Comparison of ENCODE assay signal across 9 cellular contexts in the genomic region with DNA sequence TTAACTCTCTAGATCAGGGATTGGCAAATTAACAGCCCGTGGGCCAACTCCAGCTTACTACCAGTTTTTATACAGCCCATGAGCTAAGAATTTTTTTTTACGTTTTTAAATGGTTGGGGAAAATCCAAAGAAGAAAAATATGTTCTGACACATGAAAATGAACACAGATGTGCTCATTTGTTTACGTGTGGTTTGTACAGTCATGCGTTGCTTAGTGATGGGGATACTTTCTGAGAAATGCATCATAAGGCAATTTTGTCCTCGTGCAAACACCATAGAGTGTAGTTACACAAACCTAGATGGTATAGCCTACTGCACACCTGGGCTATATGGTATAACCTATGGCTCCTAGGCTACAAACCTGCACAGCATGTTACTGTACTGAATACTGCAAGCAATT. TPM values are rescaled to one million over a fixed set of nuclear protein-coding genes. Genes with fewer than 3 reads are reported as not detected.
DNase-seq lines count a peak whose midpoint lies in the region; FAIRE-seq and TF ChIP-seq lines count a peak whose summit lies in the region.
"Had no signal": no experiment of that assay in that cellular context is flagged by ENCODE, and none has a peak within 500 bp of the region (broad histone marks: within the 10 kb centered on the region; RNA-seq: fewer than 3 reads in every experiment).

No MANE protein-coding gene starts in this region.

- no peaks in the 10 kb centered on the region for H3K9me3 ChIP-seq in HEK293 (ENCODE audit: control insufficient read depth, insufficient read depth, low read depth, low read length)
- H3K9me3 ChIP-seq: upper lobe of left lung had no signal

- no peak for TF ChIP-seq POLR2A in GM12892 (IDR thresholded peaks at IDR 0.05; ENCODE audit: low read depth, low read length)

- H3K4me3 ChIP-seq in HEK293 (ENCODE audit: low read depth, low read length), result no peak overlapping the region
- H3K4me3 ChIP-seq: upper lobe of left lung had no signal

- CTCF ChIA-PET in HEK293 (lab: Yijun Ruan, JAX), result interaction anchor here (0.6 to 1.6 kb wide), 3 partner anchors 10 to 162 kb away, joined by 3 to 7 read pairs (median 3); no protein-coding TSS in a partner anchor

- no peak for DNase-seq in GM12892 (ENCODE audit: insufficient read length)
- DNase-seq in RKO (ENCODE audit: low spot score), result peak; percentile 66
- DNase-seq in kidney glomerular epithelial cell (lab: John Stamatoyannopoulos, UW), result peak; percentile 55
- no peak for DNase-seq in NCI-H345 treated with DMSO at 0.1 percent for 48 hours (lab: John Stamatoyannopoulos, UW; ENCODE audit: unreplicated experiment)
- DNase-seq in LoVo (ENCODE audit: low spot score), result no peak
- no peak for DNase-seq in D341Med (ENCODE audit: low spot score)
- DNase-seq in SIG-M5 treated with dmso at 0.1 percent for 504 hours (lab: John Stamatoyannopoulos, UW; ENCODE audit: unreplicated experiment), result no peak
- DNase-seq: upper lobe of left lung had no signal

- no peak overlapping the region for H3K27ac ChIP-seq in HEK293 (ENCODE audit: extremely low read depth, low read depth, low read length)
- H3K27ac ChIP-seq: upper lobe of left lung had no signal

- no peak for TF ChIP-seq CTCF in HEK293 (tag by site-specific recombination; IDR thresholded peaks at IDR 0.05)

- peak; percentile 85 for FAIRE-seq in GM12892 (lab: Jason Lieb, UNC)

- POLR2A ChIA-PET in HEK293 (lab: Yijun Ruan, JAX), result no interaction called here

- no peaks in the 10 kb centered on the region for H3K4me1 ChIP-seq in HEK293 (ENCODE audit: control insufficient read depth, insufficient read depth, low read length)
- H3K4me1 ChIP-seq: upper lobe of left lung had no signal

- no peaks in the 10 kb centered on the region for H3K36me3 ChIP-seq in HEK293 (ENCODE audit: control insufficient read depth in 2 of 2, insufficient read depth in 1 of 2, low read length in 2 of 2)
- H3K36me3 ChIP-seq: upper lobe of left lung had no signal

TF ChIP-seq in HEK293, 187 proteins besides CTCF, POLR2A, EP300 and RAD21:
- no peak for TF ChIP-seq ZBTB8A (tag by site-specific recombination; IDR thresholded peaks at IDR 0.05)
- TF ChIP-seq, protein P1, sequence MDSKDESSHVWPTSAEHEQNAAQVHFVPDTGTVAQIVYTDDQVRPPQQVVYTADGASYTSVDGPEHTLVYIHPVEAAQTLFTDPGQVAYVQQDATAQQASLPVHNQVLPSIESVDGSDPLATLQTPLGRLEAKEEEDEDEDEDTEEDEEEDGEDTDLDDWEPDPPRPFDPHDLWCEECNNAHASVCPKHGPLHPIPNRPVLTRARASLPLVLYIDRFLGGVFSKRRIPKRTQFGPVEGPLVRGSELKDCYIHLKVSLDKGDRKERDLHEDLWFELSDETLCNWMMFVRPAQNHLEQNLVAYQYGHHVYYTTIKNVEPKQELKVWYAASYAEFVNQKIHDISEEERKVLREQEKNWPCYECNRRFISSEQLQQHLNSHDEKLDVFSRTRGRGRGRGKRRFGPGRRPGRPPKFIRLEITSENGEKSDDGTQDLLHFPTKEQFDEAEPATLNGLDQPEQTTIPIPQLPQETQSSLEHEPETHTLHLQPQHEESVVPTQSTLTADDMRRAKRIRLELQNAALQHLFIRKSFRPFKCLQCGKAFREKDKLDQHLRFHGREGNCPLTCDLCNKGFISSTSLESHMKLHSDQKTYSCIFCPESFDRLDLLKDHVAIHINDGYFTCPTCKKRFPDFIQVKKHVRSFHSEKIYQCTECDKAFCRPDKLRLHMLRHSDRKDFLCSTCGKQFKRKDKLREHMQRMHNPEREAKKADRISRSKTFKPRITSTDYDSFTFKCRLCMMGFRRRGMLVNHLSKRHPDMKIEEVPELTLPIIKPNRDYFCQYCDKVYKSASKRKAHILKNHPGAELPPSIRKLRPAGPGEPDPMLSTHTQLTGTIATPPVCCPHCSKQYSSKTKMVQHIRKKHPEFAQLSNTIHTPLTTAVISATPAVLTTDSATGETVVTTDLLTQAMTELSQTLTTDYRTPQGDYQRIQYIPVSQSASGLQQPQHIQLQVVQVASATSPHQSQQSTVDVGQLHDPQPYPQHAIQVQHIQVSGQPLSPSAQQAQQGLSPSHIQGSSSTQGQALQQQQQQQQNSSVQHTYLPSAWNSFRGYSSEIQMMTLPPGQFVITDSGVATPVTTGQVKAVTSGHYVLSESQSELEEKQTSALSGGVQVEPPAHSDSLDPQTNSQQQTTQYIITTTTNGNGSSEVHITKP (tag by site-specific recombination; IDR thresholded peaks at IDR 0.05), result peak; percentile 67
- TF ChIP-seq, protein P2, sequence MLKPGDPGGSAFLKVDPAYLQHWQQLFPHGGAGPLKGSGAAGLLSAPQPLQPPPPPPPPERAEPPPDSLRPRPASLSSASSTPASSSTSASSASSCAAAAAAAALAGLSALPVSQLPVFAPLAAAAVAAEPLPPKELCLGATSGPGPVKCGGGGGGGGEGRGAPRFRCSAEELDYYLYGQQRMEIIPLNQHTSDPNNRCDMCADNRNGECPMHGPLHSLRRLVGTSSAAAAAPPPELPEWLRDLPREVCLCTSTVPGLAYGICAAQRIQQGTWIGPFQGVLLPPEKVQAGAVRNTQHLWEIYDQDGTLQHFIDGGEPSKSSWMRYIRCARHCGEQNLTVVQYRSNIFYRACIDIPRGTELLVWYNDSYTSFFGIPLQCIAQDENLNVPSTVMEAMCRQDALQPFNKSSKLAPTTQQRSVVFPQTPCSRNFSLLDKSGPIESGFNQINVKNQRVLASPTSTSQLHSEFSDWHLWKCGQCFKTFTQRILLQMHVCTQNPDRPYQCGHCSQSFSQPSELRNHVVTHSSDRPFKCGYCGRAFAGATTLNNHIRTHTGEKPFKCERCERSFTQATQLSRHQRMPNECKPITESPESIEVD (tag by site-specific recombination; IDR thresholded peaks at IDR 0.05), result peak; percentile 16; the same call in 1 of the 2 replicates
- no peak for TF ChIP-seq KLF10 (tag by site-specific recombination; IDR thresholded peaks at IDR 0.05)
- TF ChIP-seq ZBTB21 (tag by site-specific recombination; IDR thresholded peaks at IDR 0.05), result no peak

RNA-seq across cellular contexts. Expression of a gene that starts 8.3 kb away (rescaled TPM):
- polyA plus RNA-seq in GM12892 (2012; ENCODE audit: missing spikeins), result 3.6 TPM

RNA-seq across cellular contexts. Expression of a gene that starts 59.8 kb away (rescaled TPM):
- polyA plus RNA-seq in GM12892 (2012; ENCODE audit: missing spikeins), result 3.0 TPM

Comparison
In these comparisons a context has a peak if more than half of its experiments do, and no peak if none do; other contexts are left out.
1. DNase-seq: peak in RKO (single experiment) and kidney glomerular epithelial cell (single experiment); none in GM12892 (single experiment), NCI-H345 treated with DMSO at 0.1 percent for 48 hours (single experiment), LoVo (single experiment), D341Med (single experiment) and SIG-M5 treated with dmso at 0.1 percent for 504 hours (single experiment).